14 cellular contexts compared by ENCODE assay signal in genomic region chr11:79046365-79046764, GRCh38.
"Had no signal": no experiment of that assay in that cellular context is flagged by ENCODE, and none has a peak within 500 bp of the region (broad histone marks: within the 10 kb centered on the region; RNA-seq: fewer than 3 reads in every experiment).

No MANE protein-coding gene starts in this region.

- H3K36me3 ChIP-seq: pancreas, stomach, thoracic aorta, uterus had no signal

- H3K4me3 Mint-ChIP-seq: activated CD4-positive, alpha-beta T cell treated with anti-CD3 and anti-CD28 coated beads, Interleukin-2, amount 10 ng/mL, durations not matched to agents 7 days and 5 days; activated naive CD4-positive, alpha-beta T cell treated with anti-CD3 and anti-CD28 coated beads for 36 hours; neural crest cell had no signal

- H3K4me1 Mint-ChIP-seq: activated CD4-positive, alpha-beta T cell treated with anti-CD3 and anti-CD28 coated beads, Interleukin-2, amount 10 ng/mL, durations not matched to agents 7 days and 5 days had no signal

- H3K9me3 ChIP-seq: pancreas, stomach, thoracic aorta, uterus had no signal

- H3K4me1 ChIP-seq: pancreas, stomach, uterus had no signal

- H3K27me3 Mint-ChIP-seq: activated CD4-positive, alpha-beta T cell treated with anti-CD3 and anti-CD28 coated beads, Interleukin-2, amount 10 ng/mL, durations not matched to agents 7 days and 5 days had no signal

- H3K27me3 ChIP-seq: pancreas, stomach, uterus had no signal

- DNase-seq: activated CD4-positive, alpha-beta T cell treated with anti-CD3 and anti-CD28 coated beads, Interleukin-2, amount 10 ng/mL, durations not matched to agents 7 days and 5 days; activated CD4-positive, CD25-positive, alpha-beta regulatory T cell; activated CD8-positive, alpha-beta memory T cell treated with anti-CD3 and anti-CD28 coated beads for 24 hours; activated naive CD4-positive, alpha-beta T cell treated with anti-CD3 and anti-CD28 coated beads for 36 hours; cortex of kidney; effector memory CD4-positive, alpha-beta T cell; left colon; pancreas; stimulated activated CD4-positive, alpha-beta T cell treated with anti-CD3 and anti-CD28 coated beads, Interleukin-15, amount 100 ng/mL, for 24 hours; stimulated activated CD4-positive, alpha-beta T cell treated with anti-CD3 and anti-CD28 coated beads, Interleukin-4, amount 100 ng/mL, for 4 hours; stomach; uterus had no signal

- H3K27ac ChIP-seq: pancreas, stomach, thoracic aorta, uterus had no signal

- ATAC-seq: left colon had no signal

- H3K9me3 Mint-ChIP-seq: activated CD4-positive, alpha-beta T cell treated with anti-CD3 and anti-CD28 coated beads, Interleukin-2, amount 10 ng/mL, durations not matched to agents 7 days and 5 days; activated naive CD4-positive, alpha-beta T cell treated with anti-CD3 and anti-CD28 coated beads for 36 hours; neural crest cell had no signal

- H3K27ac Mint-ChIP-seq: activated CD4-positive, alpha-beta T cell treated with anti-CD3 and anti-CD28 coated beads, Interleukin-2, amount 10 ng/mL, durations not matched to agents 7 days and 5 days; activated naive CD4-positive, alpha-beta T cell treated with anti-CD3 and anti-CD28 coated beads for 36 hours had no signal

- H3K4me3 ChIP-seq: pancreas, stomach, thoracic aorta, uterus had no signal
